18 cellular contexts compared by ENCODE assay signal in the genomic region with DNA sequence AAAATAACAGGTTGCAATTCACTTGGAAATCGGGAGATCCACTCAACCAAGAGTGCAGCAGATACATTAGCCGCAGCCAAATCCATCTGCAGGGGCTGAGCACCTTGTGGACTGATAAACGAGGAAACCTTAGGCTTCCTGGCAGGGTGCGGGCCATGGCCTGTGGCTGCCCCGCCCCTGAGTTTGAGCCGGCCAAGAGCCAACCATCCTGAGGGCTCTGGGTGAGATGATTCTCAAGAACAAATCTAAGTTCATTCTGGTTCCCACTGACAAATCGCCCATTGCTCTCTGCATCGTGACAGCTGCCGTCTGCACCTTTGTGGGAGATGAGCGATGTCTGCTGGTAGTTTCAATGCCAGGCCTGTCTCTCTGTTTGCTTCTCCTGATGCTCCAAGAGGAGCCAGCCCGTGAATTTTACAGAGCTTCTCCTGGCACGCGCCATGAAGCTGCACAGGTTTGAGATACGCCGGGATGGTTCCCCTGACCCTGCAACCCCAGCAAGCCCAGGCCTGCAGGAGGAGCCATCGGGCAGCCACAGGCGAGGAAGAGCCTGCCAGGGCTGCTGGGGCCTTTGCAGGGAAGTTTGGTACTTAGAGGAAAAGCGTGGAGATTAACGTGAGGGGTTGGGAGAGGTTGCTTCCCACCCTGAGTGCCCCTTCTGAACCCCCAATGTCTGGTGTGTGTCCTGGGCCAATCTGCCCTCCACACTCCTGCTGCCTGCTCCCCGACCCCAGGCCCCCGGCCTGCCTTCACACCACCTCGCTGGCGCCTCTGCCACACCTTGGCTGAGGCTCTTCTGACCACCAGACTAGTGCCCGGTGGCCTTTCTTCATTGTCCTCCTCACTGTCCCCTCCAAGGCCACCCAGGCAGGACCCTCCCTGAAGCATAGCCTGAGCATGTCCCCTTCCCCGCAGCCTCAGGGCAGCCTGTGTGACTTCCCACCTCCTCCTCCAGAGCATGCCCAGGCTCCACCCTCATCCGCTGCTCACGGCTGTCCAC.
A peak's percentile ranks its signal among the peaks of the same experiment; 100 is the strongest.
DNase-seq lines count a peak whose midpoint lies in the region; ATAC-seq and TF ChIP-seq lines count a peak whose summit lies in the region.
"Had no signal": no experiment of that assay in that cellular context is flagged by ENCODE, and none has a peak within 500 bp of the region (broad histone marks: within the 10 kb centered on the region; RNA-seq: fewer than 3 reads in every experiment).

No MANE protein-coding gene starts in this region.

- H3K4me1 ChIP-seq in H9 (ENCODE audit: insufficient read depth, low read length) (no peaks in the 10 kb centered on the region; the same call in 1 of the 2 replicates), foreskin keratinocyte (no peaks in the 10 kb centered on the region), psoas muscle (no peaks in the 10 kb centered on the region), thyroid gland (no peaks in the 10 kb centered on the region)
- H3K4me1 ChIP-seq: adrenal gland had no signal

- H3K4ac ChIP-seq in H9 (ENCODE audit: low read depth, low read length) = no peak overlapping the region

- TF ChIP-seq CTCF in H9 (conservative IDR thresholded peaks at IDR 0.05) = peak; percentile 65
- TF ChIP-seq CTCF in foreskin keratinocyte (conservative IDR thresholded peaks at IDR 0.05) = peak; percentile 15
- TF ChIP-seq CTCF in psoas muscle (IDR thresholded peaks at IDR 0.05) = no peak
- TF ChIP-seq CTCF in thyroid gland (IDR thresholded peaks at IDR 0.05) = no peak

- POLR2A ChIA-PET in activated CD4-positive, alpha-beta memory T cell treated with anti-CD3 and anti-CD28 coated beads, Interleukin-2, amount 10 ng/mL, durations not matched to agents 7 days and 5 days (lab: Charles Lee) = no interaction called here

- intact Hi-C loops in psoas muscle (cut with DNase I) (no loop called here), thyroid gland (cut with DNase I) (no loop called here)
- intact Hi-C loops in activated T-helper 1 cell treated with anti-CD3 and anti-CD28 coated beads, Interleukin-12 subunit alpha, Interleukin-12 subunit beta, Interleukin-2, Interleukin-4 antibody, amounts not matched to agents 30 ng/mL and 10 ng/mL and 1 ng/mL, durations not matched to agents 14 hours and 24 hours and 36 hours (cut with micrococcal nuclease) = no loop called here

- H3K36me3 Mint-ChIP-seq in H9 (ENCODE audit: insufficient read depth in 1 of 3, low read depth in 3 of 3) = no peaks in the 10 kb centered on the region
- no peaks in the 10 kb centered on the region for H3K36me3 Mint-ChIP-seq in activated CD4-positive, alpha-beta memory T cell treated with anti-CD3 and anti-CD28 coated beads, Interleukin-2, amount 10 ng/mL, durations not matched to agents 7 days and 5 days (ENCODE audit: low read depth)
- no peaks in the 10 kb centered on the region for H3K36me3 Mint-ChIP-seq in activated T-helper 1 cell treated with anti-CD3 and anti-CD28 coated beads, Interleukin-12 subunit alpha, Interleukin-12 subunit beta, Interleukin-2, Interleukin-4 antibody, amounts not matched to agents 30 ng/mL and 10 ng/mL and 1 ng/mL, durations not matched to agents 14 hours and 24 hours and 36 hours (ENCODE audit: low read depth)
- H3K36me3 Mint-ChIP-seq: CD4-positive, alpha-beta memory T cell; natural killer cell treated with Interleukin-12 subunit alpha and Interleukin-12 subunit beta and Interleukin-15 and Interleukin-18, amount 100 ng/mL, for 72 hours had no signal

- H3K79me1 ChIP-seq in H9 (ENCODE audit: insufficient read depth, low read depth, low read length, poor library complexity, severe bottlenecking) = no peaks in the 10 kb centered on the region

- H3T11ph ChIP-seq in H9 (ENCODE audit: low read length) = no peak overlapping the region

- H2BK120ac ChIP-seq in H9 (ENCODE audit: low read depth, low read length, poor library complexity, severe bottlenecking) = no peak overlapping the region

- no CpG with 5 or more reads among the region's 27 CpGs for WGBS in H9 (ENCODE audit: extremely low coverage, insufficient read length, low lambda C conversion rate)
- WGBS in psoas muscle, 3 donors = 50 to 62% (median 51%) methylated on average over 27 of the region's 27 CpGs
- WGBS in thyroid gland, 2 donors = 73 to 78% methylated on average over 25 to 27 of the region's 27 CpGs

- no peak for TF ChIP-seq POLR2A in thyroid gland (IDR thresholded peaks at IDR 0.05)

- peak overlapping the region in 2 of 3 experiments; percentile 79 to 87; a peak in 2 of 7 replicates for H3K27ac Mint-ChIP-seq in H9
- no peak overlapping the region for H3K27ac Mint-ChIP-seq in activated CD4-positive, alpha-beta memory T cell treated with anti-CD3 and anti-CD28 coated beads, Interleukin-2, amount 10 ng/mL, durations not matched to agents 7 days and 5 days
- H3K27ac Mint-ChIP-seq in activated T-helper 1 cell treated with anti-CD3 and anti-CD28 coated beads, Interleukin-12 subunit alpha, Interleukin-12 subunit beta, Interleukin-2, Interleukin-4 antibody, amounts not matched to agents 30 ng/mL and 10 ng/mL and 1 ng/mL, durations not matched to agents 14 hours and 24 hours and 36 hours = no peak overlapping the region
- H3K27ac Mint-ChIP-seq: activated CD4-positive, alpha-beta T cell treated with anti-CD3 and anti-CD28 coated beads for 36 hours; activated T-cell treated with anti-CD3 and anti-CD28 coated beads, Interleukin-2, amount 50 U/mL, for 24 hours; CD4-positive, alpha-beta memory T cell; natural killer cell treated with Interleukin-12 subunit alpha and Interleukin-12 subunit beta and Interleukin-15 and Interleukin-18, amount 100 ng/mL, for 72 hours had no signal

- H3K9me3 ChIP-seq in H9 (ENCODE audit: control insufficient read depth, low read depth, low read length) (no peaks in the 10 kb centered on the region), psoas muscle (no peaks in the 10 kb centered on the region), thyroid gland (no peaks in the 10 kb centered on the region)
- H3K9me3 ChIP-seq: adrenal gland, esophagus squamous epithelium had no signal

- no peak overlapping the region for H3K18ac ChIP-seq in H9 (ENCODE audit: insufficient read length, low read depth, low read length)

- H4K5ac ChIP-seq in H9 (ENCODE audit: insufficient read length, low read depth, low read length) = no peak overlapping the region

- no peak overlapping the region for H3K23ac ChIP-seq in H9 (ENCODE audit: insufficient read length, low read depth, low read length)

- H3K27me3 ChIP-seq in H9 (ENCODE audit: insufficient read depth, low read length) (no peaks in the 10 kb centered on the region), foreskin keratinocyte (peaks cover 13% of the 10 kb centered on the region), psoas muscle (ENCODE audit: insufficient read depth in 3 of 3, low read length in 2 of 3) (peaks cover 0 to 48% (median 12%) of the 10 kb centered on the region in 3 donors), thyroid gland (no peaks in the 10 kb centered on the region)

- H3K27ac ChIP-seq in H9 (ENCODE audit: insufficient read length, low read depth, low read length) (no peak overlapping the region), foreskin keratinocyte (no peak overlapping the region), psoas muscle (no peak overlapping the region), thyroid gland (no peak overlapping the region)
- H3K27ac ChIP-seq: adrenal gland, esophagus squamous epithelium had no signal

- no peak overlapping the region for H4K8ac ChIP-seq in H9 (replicated peaks; ENCODE audit: insufficient read length, low read depth, low read length)

- no peak overlapping the region for H3K9ac ChIP-seq in H9 (ENCODE audit: extremely low read depth, insufficient read length, low read length)

- H3K27me3 Mint-ChIP-seq in H9 (ENCODE audit: low read depth) = peaks cover 2% of the 10 kb centered on the region; the same call in 1 of the 2 replicates
- no peaks in the 10 kb centered on the region for H3K27me3 Mint-ChIP-seq in activated CD4-positive, alpha-beta memory T cell treated with anti-CD3 and anti-CD28 coated beads, Interleukin-2, amount 10 ng/mL, durations not matched to agents 7 days and 5 days
- no peaks in the 10 kb centered on the region for H3K27me3 Mint-ChIP-seq in activated T-helper 1 cell treated with anti-CD3 and anti-CD28 coated beads, Interleukin-12 subunit alpha, Interleukin-12 subunit beta, Interleukin-2, Interleukin-4 antibody, amounts not matched to agents 30 ng/mL and 10 ng/mL and 1 ng/mL, durations not matched to agents 14 hours and 24 hours and 36 hours (ENCODE audit: insufficient read depth)
- H3K27me3 Mint-ChIP-seq: natural killer cell treated with Interleukin-12 subunit alpha and Interleukin-12 subunit beta and Interleukin-15 and Interleukin-18, amount 100 ng/mL, for 72 hours had no signal

- H3K4me3 ChIP-seq in psoas muscle = no peak overlapping the region
- H3K4me3 ChIP-seq in thyroid gland (replicated peaks in 1 of 3) = no peak overlapping the region
- H3K4me3 ChIP-seq: adrenal gland, esophagus squamous epithelium had no signal

- peak; percentile 65 for DNase-seq in H9
- peak; percentile 62 for DNase-seq in NCI-H446 treated with DMSO at 0.1 percent for 48 hours (lab: John Stamatoyannopoulos, UW)
- DNase-seq in foreskin keratinocyte = no peak
- peak; percentile 9 to 29 for DNase-seq in psoas muscle
- no peak for DNase-seq in activated CD4-positive, alpha-beta memory T cell treated with anti-CD3 and anti-CD28 coated beads, Interleukin-2, amount 10 ng/mL, durations not matched to agents 7 days and 5 days
- DNase-seq in activated T-helper 1 cell treated with anti-CD3 and anti-CD28 coated beads, Interleukin-12 subunit alpha, Interleukin-12 subunit beta, Interleukin-2, Interleukin-4 antibody, amounts not matched to agents 30 ng/mL and 10 ng/mL and 1 ng/mL, durations not matched to agents 14 hours and 24 hours and 36 hours (ENCODE audit: low spot score) = no peak
- no peak for DNase-seq in thyroid gland
- no peak for DNase-seq in activated CD8-positive, alpha-beta memory T cell treated with anti-CD3 and anti-CD28 coated beads for 24 hours
- DNase-seq: activated CD4-positive, alpha-beta T cell treated with anti-CD3 and anti-CD28 coated beads for 36 hours; activated T-cell treated with anti-CD3 and anti-CD28 coated beads, Interleukin-2, amount 50 U/mL, for 24 hours; adrenal gland; CD4-positive, alpha-beta memory T cell; cortex of kidney; esophagus squamous epithelium; NCI-H2227 treated with DMSO at 0.1 percent for 48 hours; PC-3; stimulated activated CD4-positive, alpha-beta T cell treated with anti-CD3 and anti-CD28 coated beads, Interleukin-4, amount 100 ng/mL, for 4 hours had no signal

- H2BK12ac ChIP-seq in H9 (ENCODE audit: insufficient read length, low read depth, low read length) = no peak overlapping the region

- H3K4me2 ChIP-seq in H9 (ENCODE audit: insufficient read depth, insufficient read length, low read length) = no peak overlapping the region

- peaks cover 10 to 12% of the 10 kb centered on the region in 2 experiments; a peak in 3 of 4 replicates for H3K4me1 Mint-ChIP-seq in H9
- no peaks in the 10 kb centered on the region for H3K4me1 Mint-ChIP-seq in activated CD4-positive, alpha-beta memory T cell treated with anti-CD3 and anti-CD28 coated beads, Interleukin-2, amount 10 ng/mL, durations not matched to agents 7 days and 5 days
- H3K4me1 Mint-ChIP-seq in activated T-helper 1 cell treated with anti-CD3 and anti-CD28 coated beads, Interleukin-12 subunit alpha, Interleukin-12 subunit beta, Interleukin-2, Interleukin-4 antibody, amounts not matched to agents 30 ng/mL and 10 ng/mL and 1 ng/mL, durations not matched to agents 14 hours and 24 hours and 36 hours (ENCODE audit: low read depth) = no peaks in the 10 kb centered on the region
- H3K4me1 Mint-ChIP-seq: activated CD4-positive, alpha-beta T cell treated with anti-CD3 and anti-CD28 coated beads for 36 hours; CD4-positive, alpha-beta memory T cell had no signal

- no peak for ATAC-seq in foreskin keratinocyte
- ATAC-seq in psoas muscle = no peak
- ATAC-seq: activated CD4-positive, alpha-beta T cell treated with anti-CD3 and anti-CD28 coated beads for 36 hours; natural killer cell treated with Interleukin-12 subunit alpha and Interleukin-12 subunit beta and Interleukin-15 and Interleukin-18, amount 100 ng/mL, for 72 hours; PC-3 had no signal

- no peak overlapping the region for H2BK15ac ChIP-seq in H9 (ENCODE audit: low read depth, low read length)

- H3K4me3 Mint-ChIP-seq in H9 = no peak overlapping the region
- no peak overlapping the region for H3K4me3 Mint-ChIP-seq in activated CD4-positive, alpha-beta memory T cell treated with anti-CD3 and anti-CD28 coated beads, Interleukin-2, amount 10 ng/mL, durations not matched to agents 7 days and 5 days
- H3K4me3 Mint-ChIP-seq in activated T-helper 1 cell treated with anti-CD3 and anti-CD28 coated beads, Interleukin-12 subunit alpha, Interleukin-12 subunit beta, Interleukin-2, Interleukin-4 antibody, amounts not matched to agents 30 ng/mL and 10 ng/mL and 1 ng/mL, durations not matched to agents 14 hours and 24 hours and 36 hours = no peak overlapping the region
- H3K4me3 Mint-ChIP-seq: activated CD4-positive, alpha-beta T cell treated with anti-CD3 and anti-CD28 coated beads for 36 hours; activated T-cell treated with anti-CD3 and anti-CD28 coated beads, Interleukin-2, amount 50 U/mL, for 24 hours; natural killer cell treated with Interleukin-12 subunit alpha and Interleukin-12 subunit beta and Interleukin-15 and Interleukin-18, amount 100 ng/mL, for 72 hours had no signal

- H3K14ac ChIP-seq in H9 (ENCODE audit: insufficient read depth, low read length) = no peak overlapping the region

- H4K91ac ChIP-seq in H9 (ENCODE audit: insufficient read length, low read depth, low read length) = no peak overlapping the region

- H3K79me2 ChIP-seq in H9 (ENCODE audit: insufficient read depth, low read length) = no peaks in the 10 kb centered on the region

- H2AK5ac ChIP-seq in H9 (ENCODE audit: insufficient read length, low read length) = no peak overlapping the region

- H4K20me1 ChIP-seq in H9 (ENCODE audit: control insufficient read depth, insufficient read depth, insufficient read length) = no peaks in the 10 kb centered on the region

- CTCF ChIA-PET in activated CD4-positive, alpha-beta memory T cell treated with anti-CD3 and anti-CD28 coated beads, Interleukin-2, amount 10 ng/mL, durations not matched to agents 7 days and 5 days (lab: Charles Lee) = no interaction called here

- no peaks in the 10 kb centered on the region for H3K23me2 ChIP-seq in H9 (ENCODE audit: insufficient read length, low read depth, low read length, poor library complexity, severe bottlenecking)

- H3K36me3 ChIP-seq in psoas muscle (ENCODE audit: insufficient read depth in 1 of 2, low read depth in 1 of 2) (no peaks in the 10 kb centered on the region), thyroid gland (no peaks in the 10 kb centered on the region)
- H3K36me3 ChIP-seq: adrenal gland, esophagus squamous epithelium had no signal

- H2BK20ac ChIP-seq in H9 (ENCODE audit: low read depth, low read length, poor library complexity, severe bottlenecking) = no peak overlapping the region

- H3K56ac ChIP-seq in H9 (ENCODE audit: insufficient read length, low read depth, low read length) = no peak overlapping the region

- no peak overlapping the region for H2BK5ac ChIP-seq in H9 (ENCODE audit: insufficient read length, low read length)

- no peaks in the 10 kb centered on the region for H3K9me3 Mint-ChIP-seq in H9
- H3K9me3 Mint-ChIP-seq in activated CD4-positive, alpha-beta memory T cell treated with anti-CD3 and anti-CD28 coated beads, Interleukin-2, amount 10 ng/mL, durations not matched to agents 7 days and 5 days = no peaks in the 10 kb centered on the region
- H3K9me3 Mint-ChIP-seq in activated T-helper 1 cell treated with anti-CD3 and anti-CD28 coated beads, Interleukin-12 subunit alpha, Interleukin-12 subunit beta, Interleukin-2, Interleukin-4 antibody, amounts not matched to agents 30 ng/mL and 10 ng/mL and 1 ng/mL, durations not matched to agents 14 hours and 24 hours and 36 hours = no peaks in the 10 kb centered on the region
- H3K9me3 Mint-ChIP-seq: activated T-cell treated with anti-CD3 and anti-CD28 coated beads, Interleukin-2, amount 50 U/mL, for 24 hours; CD4-positive, alpha-beta memory T cell; natural killer cell treated with Interleukin-12 subunit alpha and Interleukin-12 subunit beta and Interleukin-15 and Interleukin-18, amount 100 ng/mL, for 72 hours had no signal

- H2AFZ ChIP-seq in H9 (ENCODE audit: low read length) = no peak overlapping the region

Comparison
In these comparisons a context has a peak if more than half of its experiments do, and no peak if none do; other contexts are left out.
1. DNase-seq: peak in H9 (single experiment), NCI-H446 treated with DMSO at 0.1 percent for 48 hours (single experiment) and psoas muscle (2 of 2); none in foreskin keratinocyte (0 of 2), activated CD4-positive, alpha-beta memory T cell treated with anti-CD3 and anti-CD28 coated beads, Interleukin-2, amount 10 ng/mL, durations not matched to agents 7 days and 5 days (single experiment), activated T-helper 1 cell treated with anti-CD3 and anti-CD28 coated beads, Interleukin-12 subunit alpha, Interleukin-12 subunit beta, Interleukin-2, Interleukin-4 antibody, amounts not matched to agents 30 ng/mL and 10 ng/mL and 1 ng/mL, durations not matched to agents 14 hours and 24 hours and 36 hours (single experiment), thyroid gland (0 of 2) and activated CD8-positive, alpha-beta memory T cell treated with anti-CD3 and anti-CD28 coated beads for 24 hours (single experiment).
2. H3K27ac Mint-ChIP-seq: peak in H9 (2 of 3); none in activated CD4-positive, alpha-beta memory T cell treated with anti-CD3 and anti-CD28 coated beads, Interleukin-2, amount 10 ng/mL, durations not matched to agents 7 days and 5 days (single experiment) and activated T-helper 1 cell treated with anti-CD3 and anti-CD28 coated beads, Interleukin-12 subunit alpha, Interleukin-12 subunit beta, Interleukin-2, Interleukin-4 antibody, amounts not matched to agents 30 ng/mL and 10 ng/mL and 1 ng/mL, durations not matched to agents 14 hours and 24 hours and 36 hours (single experiment).
3. CTCF ChIP-seq: peak in H9 (single experiment) and foreskin keratinocyte (single experiment); none in psoas muscle (single experiment) and thyroid gland (0 of 6).